ENCODE assay signal across 16 cellular contexts in the genomic region with DNA sequence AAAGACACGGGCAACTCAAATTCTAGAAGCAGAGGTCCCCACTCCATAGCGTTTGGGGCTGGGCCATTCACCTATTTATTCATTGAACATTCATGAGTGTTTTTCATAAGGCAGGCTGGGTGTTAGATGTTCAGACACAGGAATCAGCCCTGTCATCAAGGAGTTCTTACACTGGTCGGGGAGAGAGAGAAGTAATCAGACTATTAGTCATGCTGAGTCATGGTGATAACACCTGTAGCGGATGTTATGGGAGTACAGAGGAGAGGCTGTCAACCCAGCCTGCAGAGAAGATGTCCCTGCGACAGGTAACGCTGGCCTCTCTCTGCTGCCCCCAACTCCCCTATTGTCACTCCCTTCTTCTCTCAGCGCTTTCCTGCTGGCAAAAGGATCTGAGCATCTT. TPM values are rescaled to one million over a fixed set of nuclear protein-coding genes. Genes with fewer than 3 reads are reported as not detected.
DNase-seq lines count a peak whose midpoint lies in the region; ATAC-seq, FAIRE-seq and TF ChIP-seq lines count a peak whose summit lies in the region.
"Had no signal": no experiment of that assay in that cellular context is flagged by ENCODE, and none has a peak within 500 bp of the region (broad histone marks: within the 10 kb centered on the region; RNA-seq: fewer than 3 reads in every experiment).

No MANE protein-coding gene starts in this region.

- H3K27me3 ChIP-seq in bronchial epithelial cell (ENCODE audit: control insufficient read depth, insufficient read depth, low read length): no peaks in the 10 kb centered on the region
- no peaks in the 10 kb centered on the region for H3K27me3 ChIP-seq in small intestine (ENCODE audit: control insufficient read depth in 2 of 2, insufficient read depth in 2 of 2, low read length in 2 of 2)
- H3K27me3 ChIP-seq: uterus had no signal

- DNase-seq in activated CD8-positive, alpha-beta memory T cell treated with anti-CD3 and anti-CD28 coated beads, Interleukin-2, amount 10 ng/mL, durations not matched to agents 7 days and 5 days: no peak
- DNase-seq in activated CD8-positive, alpha-beta memory T cell treated with anti-CD3 and anti-CD28 coated beads, Interleukin-2, amount 50 U/mL, for 4 hours: no peak
- DNase-seq in LoVo (ENCODE audit: low spot score): peak; percentile 80
- DNase-seq in bronchial epithelial cell (ENCODE audit: low read depth): peak; percentile 97
- DNase-seq in small intestine: peak; percentile 89
- no peak for DNase-seq in HFFc6
- DNase-seq in stimulated activated naive CD4-positive, alpha-beta T cell treated with Interleukin-2 at 50 U/mL for 16 hours (lab: John Stamatoyannopoulos, UW): no peak
- DNase-seq in OCI-M2 (lab: John Stamatoyannopoulos, UW; ENCODE audit: unreplicated experiment): no peak
- DNase-seq: cortex of kidney, EL, NCI-H1417 treated with DMSO at 0.1 percent for 48 hours, NCI-H748 treated with DMSO at 0.1 percent for 48 hours, uterus had no signal

- 27 to 65% (median 49%) methylated on average over 7 of the region's 7 CpGs for WGBS in small intestine, 3 donors

- no peaks in the 10 kb centered on the region for H3K9me3 ChIP-seq in small intestine (ENCODE audit: control insufficient read depth, low read depth)
- H3K9me3 ChIP-seq: uterus had no signal

- no peaks in the 10 kb centered on the region for H3K27me3 Mint-ChIP-seq in activated CD8-positive, alpha-beta memory T cell treated with anti-CD3 and anti-CD28 coated beads, Interleukin-2, amount 10 ng/mL, durations not matched to agents 7 days and 5 days
- peaks cover 5% of the 10 kb centered on the region for H3K27me3 Mint-ChIP-seq in HFFc6 (ENCODE audit: insufficient read depth)

- H3K36me3 Mint-ChIP-seq in activated CD8-positive, alpha-beta memory T cell treated with anti-CD3 and anti-CD28 coated beads, Interleukin-2, amount 10 ng/mL, durations not matched to agents 7 days and 5 days: peaks cover 4% of the 10 kb centered on the region
- H3K36me3 Mint-ChIP-seq in HFFc6 (ENCODE audit: low read depth): no peaks in the 10 kb centered on the region
- H3K36me3 Mint-ChIP-seq: WTC11 had no signal

- FAIRE-seq in bronchial epithelial cell (lab: Jason Lieb, UNC) (peak; percentile 23), small intestine (lab: Jason Lieb, UNC) (no peak)

- H3K4me1 Mint-ChIP-seq in activated CD8-positive, alpha-beta memory T cell treated with anti-CD3 and anti-CD28 coated beads, Interleukin-2, amount 10 ng/mL, durations not matched to agents 7 days and 5 days: peaks cover 13% of the 10 kb centered on the region
- H3K4me1 Mint-ChIP-seq in HFFc6 (ENCODE audit: low read depth): no peaks in the 10 kb centered on the region

- H3K4me3 ChIP-seq in bronchial epithelial cell (ENCODE audit: low read depth, low read length): no peak overlapping the region
- no peak overlapping the region for H3K4me3 ChIP-seq in small intestine (ENCODE audit: low read depth in 1 of 2, low read length in 2 of 2)
- H3K4me3 ChIP-seq: smooth muscle cell, uterus had no signal

- TF ChIP-seq CTCF in bronchial epithelial cell (IDR thresholded peaks at IDR 0.05; ENCODE audit: insufficient read depth, low read length, severe bottlenecking) (no peak), HFFc6 (IDR thresholded peaks at IDR 0.05) (no peak)

- H3K36me3 ChIP-seq in bronchial epithelial cell (ENCODE audit: control insufficient read depth, insufficient read depth, low read length): no peaks in the 10 kb centered on the region
- no peaks in the 10 kb centered on the region for H3K36me3 ChIP-seq in small intestine (ENCODE audit: control insufficient read depth in 2 of 2, insufficient read depth in 2 of 2, low read length in 2 of 2)
- H3K36me3 ChIP-seq: uterus had no signal

- no peak overlapping the region for H3K27ac Mint-ChIP-seq in activated CD8-positive, alpha-beta memory T cell treated with anti-CD3 and anti-CD28 coated beads, Interleukin-2, amount 10 ng/mL, durations not matched to agents 7 days and 5 days
- H3K27ac Mint-ChIP-seq in HFFc6: no peak overlapping the region
- H3K27ac Mint-ChIP-seq: WTC11 had no signal

- no peaks in the 10 kb centered on the region for H3K9me3 Mint-ChIP-seq in activated CD8-positive, alpha-beta memory T cell treated with anti-CD3 and anti-CD28 coated beads, Interleukin-2, amount 10 ng/mL, durations not matched to agents 7 days and 5 days (ENCODE audit: low read depth)
- H3K9me3 Mint-ChIP-seq in HFFc6: no peaks in the 10 kb centered on the region
- H3K9me3 Mint-ChIP-seq: WTC11 had no signal

- CTCF ChIA-PET in activated CD8-positive, alpha-beta memory T cell treated with anti-CD3 and anti-CD28 coated beads, Interleukin-2, amount 10 ng/mL, durations not matched to agents 7 days and 5 days (lab: Charles Lee): no interaction called here

- ATAC-seq in activated CD8-positive, alpha-beta memory T cell treated with anti-CD3 and anti-CD28 coated beads, Interleukin-2, amount 10 ng/mL, durations not matched to agents 7 days and 5 days: peak; percentile 75
- ATAC-seq: WTC11 had no signal

- H3K4me1 ChIP-seq in small intestine (ENCODE audit: control insufficient read depth in 2 of 2, insufficient read depth in 1 of 2, low read depth in 1 of 2, low read length in 1 of 2): no peaks in the 10 kb centered on the region
- H3K4me1 ChIP-seq: uterus had no signal

- H3K27ac ChIP-seq in small intestine (ENCODE audit: low read depth in 1 of 2, low read length in 1 of 2): no peak overlapping the region
- H3K27ac ChIP-seq: uterus had no signal

- no peak overlapping the region for H3K4me3 Mint-ChIP-seq in activated CD8-positive, alpha-beta memory T cell treated with anti-CD3 and anti-CD28 coated beads, Interleukin-2, amount 10 ng/mL, durations not matched to agents 7 days and 5 days
- H3K4me3 Mint-ChIP-seq in HFFc6: no peak overlapping the region
- H3K4me3 Mint-ChIP-seq: WTC11 had no signal

RNA-seq across cellular contexts. Expression of a gene that starts 17.2 kb away (rescaled TPM):
- 1 to 10 TPM; 1.3 to 8.0 TPM for total RNA-seq in activated CD8-positive, alpha-beta memory T cell treated with anti-CD3 and anti-CD28 coated beads, Interleukin-2, amount 10 ng/mL, durations not matched to agents 7 days and 5 days
- total RNA-seq in bronchial epithelial cell: under 0.01 TPM in 1 of 2 replicates, not detected in the other
- polyA plus RNA-seq in small intestine: 1 to 10 TPM in 2 of 3 donors, under 1 TPM in 1; 0.45 to 3.8 (median 1.0) TPM
- not detected for total RNA-seq in HFFc6 (2021; fragmentation: NEBNext Ultra II Directional; extraction: Animal tissue kit (Norgen Biotek cat#: 25700))
- total RNA-seq: smooth muscle cell, WTC11 had no signal
- polyA plus RNA-seq: neural cell, smooth muscle cell had no signal

RNA-seq across cellular contexts. Expression of a gene that starts 49.5 kb away (rescaled TPM):
- 10 to 100 TPM; 25.6 to 34.5 TPM for total RNA-seq in activated CD8-positive, alpha-beta memory T cell treated with anti-CD3 and anti-CD28 coated beads, Interleukin-2, amount 10 ng/mL, durations not matched to agents 7 days and 5 days
- under 0.01 TPM in 2 replicates for total RNA-seq in bronchial epithelial cell
- polyA plus RNA-seq in small intestine: 1 to 10 TPM in 1 of 3 donors, under 1 TPM in 2; 0.39 to 3.2 (median 0.67) TPM
- total RNA-seq in HFFc6 (2021; fragmentation: NEBNext Ultra II Directional; extraction: Animal tissue kit (Norgen Biotek cat#: 25700)): not detected
- total RNA-seq: WTC11 had no signal
- polyA plus RNA-seq: neural cell, smooth muscle cell had no signal

Comparison
In these comparisons a context has a peak if more than half of its experiments do, and no peak if none do; other contexts are left out.
1. DNase-seq: peak in LoVo (single experiment), bronchial epithelial cell (single experiment) and small intestine (single experiment); none in activated CD8-positive, alpha-beta memory T cell treated with anti-CD3 and anti-CD28 coated beads, Interleukin-2, amount 10 ng/mL, durations not matched to agents 7 days and 5 days (single experiment), activated CD8-positive, alpha-beta memory T cell treated with anti-CD3 and anti-CD28 coated beads, Interleukin-2, amount 50 U/mL, for 4 hours (single experiment), HFFc6 (single experiment), stimulated activated naive CD4-positive, alpha-beta T cell treated with Interleukin-2 at 50 U/mL for 16 hours (single experiment) and OCI-M2 (single experiment).
2. RNA of a gene that starts 49.5 kb away (total RNA-seq): 25.6 to 34.5 TPM in activated CD8-positive, alpha-beta memory T cell treated with anti-CD3 and anti-CD28 coated beads, Interleukin-2, amount 10 ng/mL, durations not matched to agents 7 days and 5 days; under 0.01 TPM in bronchial epithelial cell and not detected in HFFc6; every median in the first group is over 10 times any median in the second.